Comparison of ENCODE assay signal across 1 cellular context in the genomic region with DNA sequence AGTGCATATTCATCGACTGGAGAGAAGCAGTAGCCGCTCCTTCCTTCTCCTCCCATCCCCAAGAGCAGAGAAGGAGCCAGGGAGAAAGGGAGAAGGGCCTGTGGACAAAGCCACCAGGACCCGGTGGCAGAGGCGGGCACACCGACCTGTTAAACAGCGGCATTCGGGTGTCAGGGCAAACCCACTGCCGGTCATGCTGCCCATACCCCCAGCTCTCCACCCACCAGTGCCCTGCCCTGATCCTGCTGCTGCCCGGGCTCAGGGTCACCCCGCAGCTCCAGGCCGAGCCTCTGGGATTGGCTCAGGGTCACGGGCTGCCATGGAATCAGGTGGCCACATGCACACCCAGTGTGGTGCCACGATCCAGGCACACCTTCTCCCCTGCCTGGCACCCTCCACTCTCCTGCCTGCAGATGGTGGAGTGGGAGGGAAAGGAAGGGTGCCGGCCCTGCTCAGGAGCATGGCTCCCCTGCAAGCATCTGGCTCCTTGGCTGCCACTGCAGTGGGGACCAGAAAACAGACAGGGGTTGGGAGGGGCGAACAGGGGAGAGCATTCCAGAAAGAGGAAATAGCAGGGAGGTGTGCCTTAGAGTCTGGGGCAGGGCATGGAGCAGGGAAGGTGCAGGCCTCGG.
TF ChIP-seq lines count a peak whose summit lies in the region.

No MANE protein-coding gene starts in this region.

TF ChIP-seq in HepG2, 621 proteins besides CTCF, POLR2A, EP300 and RAD21:
- TF ChIP-seq, protein P1, sequence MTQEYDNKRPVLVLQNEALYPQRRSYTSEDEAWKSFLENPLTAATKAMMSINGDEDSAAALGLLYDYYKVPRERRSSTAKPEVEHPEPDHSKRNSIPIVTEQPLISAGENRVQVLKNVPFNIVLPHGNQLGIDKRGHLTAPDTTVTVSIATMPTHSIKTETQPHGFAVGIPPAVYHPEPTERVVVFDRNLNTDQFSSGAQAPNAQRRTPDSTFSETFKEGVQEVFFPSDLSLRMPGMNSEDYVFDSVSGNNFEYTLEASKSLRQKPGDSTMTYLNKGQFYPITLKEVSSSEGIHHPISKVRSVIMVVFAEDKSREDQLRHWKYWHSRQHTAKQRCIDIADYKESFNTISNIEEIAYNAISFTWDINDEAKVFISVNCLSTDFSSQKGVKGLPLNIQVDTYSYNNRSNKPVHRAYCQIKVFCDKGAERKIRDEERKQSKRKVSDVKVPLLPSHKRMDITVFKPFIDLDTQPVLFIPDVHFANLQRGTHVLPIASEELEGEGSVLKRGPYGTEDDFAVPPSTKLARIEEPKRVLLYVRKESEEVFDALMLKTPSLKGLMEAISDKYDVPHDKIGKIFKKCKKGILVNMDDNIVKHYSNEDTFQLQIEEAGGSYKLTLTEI (CRISPR knock-in tag; conservative IDR thresholded peaks at IDR 0.05) = no peak
- no peak for TF ChIP-seq NONO (IDR thresholded peaks at IDR 0.05)
- no peak for TF ChIP-seq NONO (CRISPR knock-in tag; conservative IDR thresholded peaks at IDR 0.05)
- TF ChIP-seq, protein P2, sequence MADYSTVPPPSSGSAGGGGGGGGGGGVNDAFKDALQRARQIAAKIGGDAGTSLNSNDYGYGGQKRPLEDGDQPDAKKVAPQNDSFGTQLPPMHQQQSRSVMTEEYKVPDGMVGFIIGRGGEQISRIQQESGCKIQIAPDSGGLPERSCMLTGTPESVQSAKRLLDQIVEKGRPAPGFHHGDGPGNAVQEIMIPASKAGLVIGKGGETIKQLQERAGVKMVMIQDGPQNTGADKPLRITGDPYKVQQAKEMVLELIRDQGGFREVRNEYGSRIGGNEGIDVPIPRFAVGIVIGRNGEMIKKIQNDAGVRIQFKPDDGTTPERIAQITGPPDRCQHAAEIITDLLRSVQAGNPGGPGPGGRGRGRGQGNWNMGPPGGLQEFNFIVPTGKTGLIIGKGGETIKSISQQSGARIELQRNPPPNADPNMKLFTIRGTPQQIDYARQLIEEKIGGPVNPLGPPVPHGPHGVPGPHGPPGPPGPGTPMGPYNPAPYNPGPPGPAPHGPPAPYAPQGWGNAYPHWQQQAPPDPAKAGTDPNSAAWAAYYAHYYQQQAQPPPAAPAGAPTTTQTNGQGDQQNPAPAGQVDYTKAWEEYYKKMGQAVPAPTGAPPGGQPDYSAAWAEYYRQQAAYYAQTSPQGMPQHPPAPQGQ (CRISPR knock-in tag; IDR thresholded peaks at IDR 0.05; ENCODE audit: borderline replicate concordance) = no peak
- TF ChIP-seq, protein P3, sequence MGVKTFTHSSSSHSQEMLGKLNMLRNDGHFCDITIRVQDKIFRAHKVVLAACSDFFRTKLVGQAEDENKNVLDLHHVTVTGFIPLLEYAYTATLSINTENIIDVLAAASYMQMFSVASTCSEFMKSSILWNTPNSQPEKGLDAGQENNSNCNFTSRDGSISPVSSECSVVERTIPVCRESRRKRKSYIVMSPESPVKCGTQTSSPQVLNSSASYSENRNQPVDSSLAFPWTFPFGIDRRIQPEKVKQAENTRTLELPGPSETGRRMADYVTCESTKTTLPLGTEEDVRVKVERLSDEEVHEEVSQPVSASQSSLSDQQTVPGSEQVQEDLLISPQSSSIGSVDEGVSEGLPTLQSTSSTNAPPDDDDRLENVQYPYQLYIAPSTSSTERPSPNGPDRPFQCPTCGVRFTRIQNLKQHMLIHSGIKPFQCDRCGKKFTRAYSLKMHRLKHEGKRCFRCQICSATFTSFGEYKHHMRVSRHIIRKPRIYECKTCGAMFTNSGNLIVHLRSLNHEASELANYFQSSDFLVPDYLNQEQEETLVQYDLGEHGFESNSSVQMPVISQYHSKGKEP (CRISPR knock-in tag; IDR thresholded peaks at IDR 0.05) = no peak
- TF ChIP-seq MYC (CRISPR knock-in tag; IDR thresholded peaks at IDR 0.05; ENCODE audit: borderline replicate concordance) = no peak
- no peak for TF ChIP-seq RARA (CRISPR knock-in tag; IDR thresholded peaks at IDR 0.05)
- no peak for TF ChIP-seq PHF21A (CRISPR knock-in tag; IDR thresholded peaks at IDR 0.05)
- no peak for TF ChIP-seq ZNF563 (CRISPR knock-in tag; IDR thresholded peaks at IDR 0.05)
- TF ChIP-seq, protein P4, sequence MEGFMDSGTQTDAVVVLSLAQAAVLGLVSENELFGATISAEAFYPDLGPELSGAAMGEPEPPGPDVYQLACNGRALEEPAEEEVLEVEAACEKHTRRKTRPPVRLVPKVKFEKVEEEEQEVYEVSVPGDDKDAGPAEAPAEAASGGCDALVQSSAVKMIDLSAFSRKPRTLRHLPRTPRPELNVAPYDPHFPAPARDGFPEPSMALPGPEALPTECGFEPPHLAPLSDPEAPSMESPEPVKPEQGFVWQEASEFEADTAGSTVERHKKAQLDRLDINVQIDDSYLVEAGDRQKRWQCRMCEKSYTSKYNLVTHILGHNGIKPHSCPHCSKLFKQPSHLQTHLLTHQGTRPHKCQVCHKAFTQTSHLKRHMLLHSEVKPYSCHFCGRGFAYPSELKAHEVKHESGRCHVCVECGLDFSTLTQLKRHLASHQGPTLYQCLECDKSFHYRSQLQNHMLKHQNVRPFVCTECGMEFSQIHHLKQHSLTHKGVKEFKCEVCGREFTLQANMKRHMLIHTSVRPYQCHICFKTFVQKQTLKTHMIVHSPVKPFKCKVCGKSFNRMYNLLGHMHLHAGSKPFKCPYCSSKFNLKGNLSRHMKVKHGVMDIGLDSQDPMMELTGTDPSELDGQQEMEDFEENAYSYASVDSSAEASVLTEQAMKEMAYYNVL (CRISPR knock-in tag; IDR thresholded peaks at IDR 0.05; ENCODE audit: borderline replicate concordance) = no peak
- TF ChIP-seq, protein P5, sequence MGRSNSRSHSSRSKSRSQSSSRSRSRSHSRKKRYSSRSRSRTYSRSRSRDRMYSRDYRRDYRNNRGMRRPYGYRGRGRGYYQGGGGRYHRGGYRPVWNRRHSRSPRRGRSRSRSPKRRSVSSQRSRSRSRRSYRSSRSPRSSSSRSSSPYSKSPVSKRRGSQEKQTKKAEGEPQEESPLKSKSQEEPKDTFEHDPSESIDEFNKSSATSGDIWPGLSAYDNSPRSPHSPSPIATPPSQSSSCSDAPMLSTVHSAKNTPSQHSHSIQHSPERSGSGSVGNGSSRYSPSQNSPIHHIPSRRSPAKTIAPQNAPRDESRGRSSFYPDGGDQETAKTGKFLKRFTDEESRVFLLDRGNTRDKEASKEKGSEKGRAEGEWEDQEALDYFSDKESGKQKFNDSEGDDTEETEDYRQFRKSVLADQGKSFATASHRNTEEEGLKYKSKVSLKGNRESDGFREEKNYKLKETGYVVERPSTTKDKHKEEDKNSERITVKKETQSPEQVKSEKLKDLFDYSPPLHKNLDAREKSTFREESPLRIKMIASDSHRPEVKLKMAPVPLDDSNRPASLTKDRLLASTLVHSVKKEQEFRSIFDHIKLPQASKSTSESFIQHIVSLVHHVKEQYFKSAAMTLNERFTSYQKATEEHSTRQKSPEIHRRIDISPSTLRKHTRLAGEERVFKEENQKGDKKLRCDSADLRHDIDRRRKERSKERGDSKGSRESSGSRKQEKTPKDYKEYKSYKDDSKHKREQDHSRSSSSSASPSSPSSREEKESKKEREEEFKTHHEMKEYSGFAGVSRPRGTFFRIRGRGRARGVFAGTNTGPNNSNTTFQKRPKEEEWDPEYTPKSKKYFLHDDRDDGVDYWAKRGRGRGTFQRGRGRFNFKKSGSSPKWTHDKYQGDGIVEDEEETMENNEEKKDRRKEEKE (IDR thresholded peaks at IDR 0.05) = no peak
- TF ChIP-seq SRF (IDR thresholded peaks at IDR 0.05; ENCODE audit: low read depth, low read length) = no peak
- TF ChIP-seq RFXANK (CRISPR knock-in tag; IDR thresholded peaks at IDR 0.05) = no peak
- no peak for TF ChIP-seq ZNF674 (CRISPR knock-in tag; IDR thresholded peaks at IDR 0.05; ENCODE audit: low read depth)
- TF ChIP-seq, protein P6, sequence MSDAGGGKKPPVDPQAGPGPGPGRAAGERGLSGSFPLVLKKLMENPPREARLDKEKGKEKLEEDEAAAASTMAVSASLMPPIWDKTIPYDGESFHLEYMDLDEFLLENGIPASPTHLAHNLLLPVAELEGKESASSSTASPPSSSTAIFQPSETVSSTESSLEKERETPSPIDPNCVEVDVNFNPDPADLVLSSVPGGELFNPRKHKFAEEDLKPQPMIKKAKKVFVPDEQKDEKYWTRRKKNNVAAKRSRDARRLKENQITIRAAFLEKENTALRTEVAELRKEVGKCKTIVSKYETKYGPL (CRISPR knock-in tag; IDR thresholded peaks at IDR 0.05) = no peak
- no peak for TF ChIP-seq ARHGAP35 (CRISPR knock-in tag; IDR thresholded peaks at IDR 0.05; ENCODE audit: borderline replicate concordance)
- TF ChIP-seq POLR2AphosphoS5 (IDR thresholded peaks at IDR 0.05; ENCODE audit: low read depth, low read length) = no peak
- TF ChIP-seq EZH2 (conservative IDR thresholded peaks at IDR 0.05; ENCODE audit: low read depth, low read length) = no peak
TF ChIP-seq in HepG2: peak in this region for 0.
